Comparison of ENCODE assay signal across 26 cellular contexts in genomic region chr16:61007694-61008093, GRCh38.
"Had no signal": no experiment of that assay in that cellular context is flagged by ENCODE, and none has a peak within 500 bp of the region (broad histone marks: within the 10 kb centered on the region; RNA-seq: fewer than 3 reads in every experiment).

No MANE protein-coding gene starts in this region.

- H3K27me3 ChIP-seq: ascending aorta, brain microvascular endothelial cell, hepatocyte, left lung, pancreas, thyroid gland, upper lobe of right lung had no signal

- H3K27me3 Mint-ChIP-seq: activated CD4-positive, alpha-beta T cell treated with anti-CD3 and anti-CD28 coated beads, Interleukin-2, amount 10 ng/mL, durations not matched to agents 7 days and 5 days; activated T-cell treated with anti-CD3 and anti-CD28 coated beads, Interleukin-2, amount 50 U/mL, for 24 hours; activated T-helper 17 cell treated with anti-CD3 and anti-CD28 coated beads, Interleukin-2, amount 50 U/mL, for 72 hours; naive thymus-derived CD8-positive, alpha-beta T cell; stimulated activated naive CD8-positive, alpha-beta T cell treated with anti-CD3 and anti-CD28 coated beads, Interleukin-15, Interleukin-2, amounts not matched to agents 100 ng/mL and 50 ng/mL, for 24 hours had no signal

- H3K27ac Mint-ChIP-seq: activated CD4-positive, alpha-beta T cell treated with anti-CD3 and anti-CD28 coated beads, Interleukin-2, amount 10 ng/mL, durations not matched to agents 7 days and 5 days; activated naive CD4-positive, alpha-beta T cell treated with anti-CD3 and anti-CD28 coated beads, Interleukin-2, amount 50 U/mL, for 72 hours; activated T-cell treated with anti-CD3 and anti-CD28 coated beads, Interleukin-2, amount 50 U/mL, for 24 hours; activated T-helper 17 cell treated with anti-CD3 and anti-CD28 coated beads, Interleukin-2, amount 50 U/mL, for 72 hours; immature natural killer cell; mesothelial cell of epicardium; stimulated activated naive CD8-positive, alpha-beta T cell treated with anti-CD3 and anti-CD28 coated beads, Interleukin-15, Interleukin-2, amounts not matched to agents 100 ng/mL and 50 ng/mL, for 24 hours had no signal

- H3K4me1 ChIP-seq: ascending aorta, left lung, pancreas, thyroid gland, upper lobe of right lung had no signal

- H3K9me3 Mint-ChIP-seq: mesothelial cell of epicardium had no signal

- H3K4me1 Mint-ChIP-seq: activated CD4-positive, alpha-beta T cell treated with anti-CD3 and anti-CD28 coated beads, Interleukin-2, amount 10 ng/mL, durations not matched to agents 7 days and 5 days; activated T-helper 17 cell treated with anti-CD3 and anti-CD28 coated beads, Interleukin-2, amount 50 U/mL, for 72 hours; immature natural killer cell; mesothelial cell of epicardium; naive thymus-derived CD8-positive, alpha-beta T cell had no signal

- DNase-seq: activated CD4-positive, alpha-beta T cell treated with anti-CD3 and anti-CD28 coated beads, Interleukin-2, amount 10 ng/mL, durations not matched to agents 7 days and 5 days; activated CD4-positive, CD25-positive, alpha-beta regulatory T cell treated with anti-CD3 and anti-CD28 coated beads, Interleukin-2, amount 50 U/mL, for 72 hours; activated CD8-positive, alpha-beta memory T cell treated with anti-CD3 and anti-CD28 coated beads, Interleukin-2, amount 50 U/mL, for 4 hours; activated T-cell treated with anti-CD3 and anti-CD28 coated beads, Interleukin-2, amount 50 U/mL, for 24 hours; brain microvascular endothelial cell; caudate nucleus; dermis blood vessel endothelial cell; effector CD8-positive, alpha-beta T cell; foreskin melanocyte; immature natural killer cell; kidney glomerular epithelial cell; left lung; naive thymus-derived CD8-positive, alpha-beta T cell; pancreas; right cardiac atrium; stimulated activated CD4-positive, alpha-beta T cell treated with anti-CD3 and anti-CD28 coated beads, Interleukin-1b, Interleukin-23, amount 100 ng/mL, for 48 hours; substantia nigra; thyroid gland; upper lobe of right lung; WERI-Rb-1 had no signal

- H3K27ac ChIP-seq: ascending aorta, brain microvascular endothelial cell, hepatocyte, left lung, pancreas, thyroid gland, upper lobe of right lung, WERI-Rb-1 had no signal

- H3K36me3 Mint-ChIP-seq: activated naive CD4-positive, alpha-beta T cell treated with anti-CD3 and anti-CD28 coated beads, Interleukin-2, amount 50 U/mL, for 72 hours; immature natural killer cell; mesothelial cell of epicardium; naive thymus-derived CD8-positive, alpha-beta T cell had no signal

- H3K4me3 Mint-ChIP-seq: activated CD4-positive, alpha-beta T cell treated with anti-CD3 and anti-CD28 coated beads, Interleukin-2, amount 10 ng/mL, durations not matched to agents 7 days and 5 days; activated T-cell treated with anti-CD3 and anti-CD28 coated beads, Interleukin-2, amount 50 U/mL, for 24 hours; activated T-helper 17 cell treated with anti-CD3 and anti-CD28 coated beads, Interleukin-2, amount 50 U/mL, for 72 hours; immature natural killer cell; mesothelial cell of epicardium; naive thymus-derived CD8-positive, alpha-beta T cell; stimulated activated naive CD8-positive, alpha-beta T cell treated with anti-CD3 and anti-CD28 coated beads, Interleukin-15, Interleukin-2, amounts not matched to agents 100 ng/mL and 50 ng/mL, for 24 hours had no signal

- H3K9me3 ChIP-seq: ascending aorta, left lung, pancreas, thyroid gland, upper lobe of right lung had no signal

- H3K36me3 ChIP-seq: ascending aorta, brain microvascular endothelial cell, left lung, pancreas, thyroid gland, upper lobe of right lung, WERI-Rb-1 had no signal

- H3K4me2 ChIP-seq: hepatocyte had no signal

- H2AFZ ChIP-seq: hepatocyte had no signal

- H3K4me3 ChIP-seq: ascending aorta, hepatocyte, left lung, pancreas, thyroid gland, upper lobe of right lung had no signal

- H3K79me2 ChIP-seq: hepatocyte had no signal
